Comparison of ENCODE assay signal across 12 cellular contexts in genomic region chr17:27546624-27547300, GRCh38.
DNase-seq lines count a peak whose midpoint lies in the region; ATAC-seq and TF ChIP-seq lines count a peak whose summit lies in the region.
"Had no signal": no experiment of that assay in that cellular context is flagged by ENCODE, and none has a peak within 500 bp of the region (broad histone marks: within the 10 kb centered on the region; RNA-seq: fewer than 3 reads in every experiment).

No MANE protein-coding gene starts in this region.

- no peak for DNase-seq in activated naive CD4-positive, alpha-beta T cell treated with anti-CD3 and anti-CD28 coated beads, Interleukin-2, amount 50 U/mL, for 72 hours (ENCODE audit: low spot score in 2 of 2)
- no peak for DNase-seq in activated naive CD4-positive, alpha-beta T cell (lab: John Stamatoyannopoulos, UW)
- DNase-seq in brain microvascular endothelial cell, result no peak
- no peak for DNase-seq in thyroid gland
- no peak for DNase-seq in WTC11 (ENCODE audit: low spot score)
- DNase-seq in SIG-M5 treated with dmso at 0.1 percent for 504 hours (lab: John Stamatoyannopoulos, UW; ENCODE audit: unreplicated experiment), result no peak
- no peak for DNase-seq in SW 1271 (lab: John Stamatoyannopoulos, UW)
- DNase-seq: activated T-cell treated with anti-CD3 and anti-CD28 coated beads, Interleukin-2, amount 50 U/mL, for 1 hour; AML-193; retina; SIG-M5 had no signal

- no peaks in the 10 kb centered on the region for H3K9me3 ChIP-seq in thyroid gland

- H3K36me3 Mint-ChIP-seq in activated naive CD4-positive, alpha-beta T cell treated with anti-CD3 and anti-CD28 coated beads, Interleukin-2, amount 50 U/mL, for 72 hours, result peaks cover 7 to 22% of the 10 kb centered on the region in 2 donors
- 0 out of 2 replicates have a peak, but pooled peaks cover 2% of the 10 kb centered on the region for H3K36me3 Mint-ChIP-seq in WTC11

- H3K4me3 ChIP-seq in brain microvascular endothelial cell (ENCODE audit: low read depth, low read length), result no peak overlapping the region
- H3K4me3 ChIP-seq in thyroid gland (replicated peaks in 1 of 3), result no peak overlapping the region

- H3K4me1 ChIP-seq in thyroid gland, result peaks cover 41 to 69% of the 10 kb centered on the region in 2 donors

- H3K27ac ChIP-seq in brain microvascular endothelial cell (peak overlapping the region; percentile 18), thyroid gland (peak overlapping the region; percentile 39 to 64 (median 39))

- TF ChIP-seq CTCF in brain microvascular endothelial cell (IDR thresholded peaks at IDR 0.05; ENCODE audit: low read depth, low read length, missing control alignments) (no peak), thyroid gland (IDR thresholded peaks at IDR 0.05) (no peak), WTC11 (IDR thresholded peaks at IDR 0.05) (no peak)

- H3K36me3 ChIP-seq in brain microvascular endothelial cell (replicated peaks) (peaks cover 4% of the 10 kb centered on the region), thyroid gland (no peaks in the 10 kb centered on the region)

- H3K9me3 Mint-ChIP-seq in activated naive CD4-positive, alpha-beta T cell treated with anti-CD3 and anti-CD28 coated beads, Interleukin-2, amount 50 U/mL, for 72 hours, result no peaks in the 10 kb centered on the region
- H3K9me3 Mint-ChIP-seq in WTC11, result no peaks in the 10 kb centered on the region

- TF ChIP-seq POLR2A in thyroid gland (IDR thresholded peaks at IDR 0.05), result no peak

- H3K4me3 Mint-ChIP-seq in WTC11, result no peak overlapping the region

- 79 to 87% methylated on average over 7 of the region's 7 CpGs for WGBS in thyroid gland, 2 donors

- H3K27me3 Mint-ChIP-seq in WTC11 (ENCODE audit: low read depth), result no peaks in the 10 kb centered on the region

- H3K4me1 Mint-ChIP-seq in WTC11, result peaks cover 21% of the 10 kb centered on the region

- intact Hi-C loops in thyroid gland (cut with DNase I), result no loop called here

- H3K27ac Mint-ChIP-seq in activated naive CD4-positive, alpha-beta T cell treated with anti-CD3 and anti-CD28 coated beads, Interleukin-2, amount 50 U/mL, for 72 hours, result peak overlapping the region; percentile 75 to 98
- no peak overlapping the region; the same call in 1 of the 2 replicates for H3K27ac Mint-ChIP-seq in WTC11

- POLR2A ChIA-PET in WTC11 (lab: Charles Lee), result no interaction called here

- in situ Hi-C loops in brain microvascular endothelial cell (cut with HindIII; ENCODE audit: low pct_ligation_motif_present, low sequenced_read_pairs), result loop anchor here (25.0 kb wide), 1 partner anchor 109 kb away; no protein-coding TSS in a partner anchor

- H3K27me3 ChIP-seq in brain microvascular endothelial cell (replicated peaks) (no peaks in the 10 kb centered on the region), thyroid gland (no peaks in the 10 kb centered on the region)

- ATAC-seq in activated naive CD4-positive, alpha-beta T cell treated with anti-CD3 and anti-CD28 coated beads, Interleukin-2, amount 50 U/mL, for 72 hours, result no peak
- ATAC-seq in HG03460 (IDR thresholded peaks at IDR 0.05; ENCODE audit: unreplicated experiment), result peak; percentile 33
- ATAC-seq in WTC11, result no peak

- CTCF ChIA-PET in WTC11 (lab: Charles Lee), result interaction anchor here (0.7 to 1.7 kb wide), 10 partner anchors 10 to 310 kb away, joined by 3 to 8 read pairs (median 3); no protein-coding TSS in a partner anchor

TF ChIP-seq in WTC11, 78 proteins besides CTCF, POLR2A, EP300 and RAD21 (continues in another document):
- TF ChIP-seq PRDM15 (CRISPR knock-in tag; IDR thresholded peaks at IDR 0.05) (no peak), ZNF281 (CRISPR knock-in tag; IDR thresholded peaks at IDR 0.05) (no peak), MYBL2 (CRISPR knock-in tag; IDR thresholded peaks at IDR 0.05) (no peak), ZBTB21 (CRISPR knock-in tag; IDR thresholded peaks at IDR 0.05; ENCODE audit: borderline replicate concordance) (no peak), GABPB1 (CRISPR knock-in tag; IDR thresholded peaks at IDR 0.05) (no peak), CREM (CRISPR knock-in tag; IDR thresholded peaks at IDR 0.05) (no peak), ZNF396 (CRISPR knock-in tag; IDR thresholded peaks at IDR 0.05; ENCODE audit: borderline replicate concordance) (no peak), GTF2I (CRISPR knock-in tag; conservative IDR thresholded peaks at IDR 0.05) (no peak), ZNF425 (CRISPR knock-in tag; conservative IDR thresholded peaks at IDR 0.05) (no peak), TCF7 (CRISPR knock-in tag; IDR thresholded peaks at IDR 0.05; ENCODE audit: low read depth) (no peak), KAT7 (CRISPR knock-in tag; IDR thresholded peaks at IDR 0.05; ENCODE audit: borderline replicate concordance) (no peak), CREB1 (CRISPR knock-in tag; IDR thresholded peaks at IDR 0.05) (no peak), GRHL2 (CRISPR knock-in tag; IDR thresholded peaks at IDR 0.05; ENCODE audit: insufficient replicate concordance, severe bottlenecking) (no peak), NFATC4 (CRISPR knock-in tag; IDR thresholded peaks at IDR 0.05) (no peak), TP53 (CRISPR knock-in tag; IDR thresholded peaks at IDR 0.05) (no peak), JAZF1 (CRISPR knock-in tag; IDR thresholded peaks at IDR 0.05) (no peak), TEAD1 (CRISPR knock-in tag; IDR thresholded peaks at IDR 0.05) (no peak)
